12 cellular contexts compared by ENCODE assay signal in the genomic region with DNA sequence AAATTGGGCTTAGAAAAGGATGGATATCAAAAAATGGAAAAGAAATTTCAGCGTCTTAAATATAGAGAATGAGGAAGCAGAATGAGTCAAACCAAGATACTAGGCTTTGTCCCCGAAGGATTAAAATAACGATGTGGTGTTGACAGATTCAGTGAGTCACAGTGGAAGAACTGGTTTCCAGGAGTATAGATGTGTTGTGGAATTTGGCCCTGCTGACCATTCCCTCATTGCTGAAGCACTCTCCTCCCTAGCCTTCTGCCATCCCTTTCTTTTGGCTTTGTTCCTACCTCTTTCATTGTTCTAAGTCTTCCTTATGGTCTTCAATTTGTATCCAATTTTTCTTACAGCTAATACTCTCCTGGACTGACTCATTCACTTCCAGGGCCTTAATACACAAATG. TPM values are rescaled to one million over a fixed set of nuclear protein-coding genes. Genes with fewer than 3 reads are reported as not detected.
A peak's percentile ranks its signal among the peaks of the same experiment; 100 is the strongest.
DNase-seq lines count a peak whose midpoint lies in the region; ATAC-seq and TF ChIP-seq lines count a peak whose summit lies in the region.
"Had no signal": no experiment of that assay in that cellular context is flagged by ENCODE, and none has a peak within 500 bp of the region (broad histone marks: within the 10 kb centered on the region; RNA-seq: fewer than 3 reads in every experiment).

No MANE protein-coding gene starts in this region.

- H3K4me3 Mint-ChIP-seq in Caco-2 (ENCODE audit: unreplicated experiment), result peak overlapping the region; percentile 50
- no peak overlapping the region for H3K4me3 Mint-ChIP-seq in neural crest cell
- H3K4me3 Mint-ChIP-seq: activated B cell treated with CpG ODN at 0.5 μM for 24 hours; activated naive CD4-positive, alpha-beta T cell treated with anti-CD3 and anti-CD28 coated beads, Interleukin-2, amount 50 U/mL, for 24 hours; CD8-positive, alpha-beta memory T cell had no signal

- BruUV-seq in Caco-2 (replicated peaks; lab: Mats Ljungman, UMichigan), result no TSS peak

- H3K4me3 ChIP-seq in Caco-2 (ENCODE audit: low read depth, low read length) (no peak overlapping the region), NB4 (ENCODE audit: low read depth, low read length) (no peak overlapping the region), epithelial cell of proximal tubule (ENCODE audit: low read depth, low read length) (no peak overlapping the region)
- H3K4me3 ChIP-seq: uterus had no signal

- H3K4me1 Mint-ChIP-seq in Caco-2 (ENCODE audit: low read depth, unreplicated experiment) (peaks cover 15% of the 10 kb centered on the region), neural crest cell (no peaks in the 10 kb centered on the region)
- H3K4me1 Mint-ChIP-seq: activated B cell treated with CpG ODN at 0.5 μM for 24 hours; activated naive CD4-positive, alpha-beta T cell treated with anti-CD3 and anti-CD28 coated beads, Interleukin-2, amount 50 U/mL, for 24 hours; CD8-positive, alpha-beta memory T cell had no signal

- DNase-seq in Caco-2 (peak; percentile 74), NB4 (ENCODE audit: low read depth) (peak; percentile 26), epithelial cell of proximal tubule (ENCODE audit: low read depth) (peak; percentile 61), neural crest cell (ENCODE audit: low read depth, low spot score) (no peak), NCI-H1092 treated with DMSO at 0.1 percent for 48 hours (lab: John Stamatoyannopoulos, UW) (no peak), OCI-M2 (lab: John Stamatoyannopoulos, UW; ENCODE audit: unreplicated experiment) (no peak), NCI-H1930 (lab: John Stamatoyannopoulos, UW) (no peak)
- DNase-seq: activated B cell treated with CpG ODN at 0.5 μM for 24 hours; CD8-positive, alpha-beta memory T cell had no signal

- TF ChIP-seq POLR2A in NB4 (IDR thresholded peaks at IDR 0.05; ENCODE audit: extremely low read depth, insufficient read length), result no peak

- H3K9me3 ChIP-seq in Caco-2, result peaks cover 9% of the 10 kb centered on the region
- H3K9me3 ChIP-seq: uterus had no signal

- H3K36me3 Mint-ChIP-seq in Caco-2 (ENCODE audit: insufficient read depth, unreplicated experiment) (peaks cover 6% of the 10 kb centered on the region), neural crest cell (ENCODE audit: low read depth) (no peaks in the 10 kb centered on the region)

- peaks cover 31% of the 10 kb centered on the region for H3K4me1 ChIP-seq in Caco-2
- H3K4me1 ChIP-seq: uterus had no signal

- POLR2A ChIA-PET in Caco-2 (lab: Charles Lee), result no interaction called here

- H3K27ac Mint-ChIP-seq in Caco-2 (ENCODE audit: unreplicated experiment), result peak overlapping the region; percentile 70
- H3K27ac Mint-ChIP-seq in neural crest cell (ENCODE audit: unreplicated experiment), result peak overlapping the region; percentile 83
- H3K27ac Mint-ChIP-seq: activated B cell treated with CpG ODN at 0.5 μM for 24 hours; activated naive CD4-positive, alpha-beta T cell treated with anti-CD3 and anti-CD28 coated beads, Interleukin-2, amount 50 U/mL, for 24 hours; CD8-positive, alpha-beta memory T cell had no signal

- no peaks in the 10 kb centered on the region for H3K27me3 ChIP-seq in Caco-2 (replicated peaks; ENCODE audit: control insufficient read depth, insufficient read depth, low read length)
- H3K27me3 ChIP-seq: uterus had no signal

- CTCF ChIA-PET in Caco-2 (lab: Charles Lee), result no interaction called here

- H3K9me3 Mint-ChIP-seq in Caco-2 (ENCODE audit: unreplicated experiment) (no peaks in the 10 kb centered on the region), neural crest cell (peaks cover 8% of the 10 kb centered on the region)
- H3K9me3 Mint-ChIP-seq: activated naive CD4-positive, alpha-beta T cell treated with anti-CD3 and anti-CD28 coated beads, Interleukin-2, amount 50 U/mL, for 24 hours had no signal

- H3K36me3 ChIP-seq in Caco-2 (ENCODE audit: control insufficient read depth, insufficient read depth, low read length), result no peaks in the 10 kb centered on the region
- H3K36me3 ChIP-seq: uterus had no signal

- H3K27me3 Mint-ChIP-seq in Caco-2 (ENCODE audit: insufficient read depth, unreplicated experiment), result no peaks in the 10 kb centered on the region
- H3K27me3 Mint-ChIP-seq in neural crest cell (ENCODE audit: low read depth), result no peaks in the 10 kb centered on the region

- no peak for TF ChIP-seq CTCF in Caco-2 (IDR thresholded peaks at IDR 0.05; ENCODE audit: insufficient read depth in 1 of 2, low read depth in 1 of 2, low read length in 1 of 2, severe bottlenecking in 1 of 2, unreplicated experiment in 1 of 2)
- no peak for TF ChIP-seq CTCF in NB4 (IDR thresholded peaks at IDR 0.05; ENCODE audit: low read depth, low read length)
- TF ChIP-seq CTCF in epithelial cell of proximal tubule (conservative IDR thresholded peaks at IDR 0.05; ENCODE audit: low read depth, low read length), result no peak
- no peak for TF ChIP-seq CTCF in neural crest cell (conservative IDR thresholded peaks at IDR 0.05)

- no peak for ATAC-seq in HG03196 (IDR thresholded peaks at IDR 0.05; ENCODE audit: unreplicated experiment)

- intact Hi-C loops in Caco-2 (cut with micrococcal nuclease; ENCODE audit: unreplicated experiment), result loop anchor here (1.0 to 2.0 kb wide), 3 partner anchors 16 to 68 kb away; no protein-coding TSS in a partner anchor

RNA-seq across cellular contexts. Expression of a gene that starts 23.1 kb away (rescaled TPM):
- total RNA-seq in Caco-2 (2022) (44.3 and 46.7 TPM in 2 replicates), epithelial cell of proximal tubule (23.9 and 25.8 TPM in 2 replicates), neural crest cell (27.2 and 30.5 TPM in 2 replicates)

Comparison
In these comparisons a context has a peak if more than half of its experiments do, and no peak if none do; other contexts are left out.
1. DNase-seq: peak in Caco-2 (2 of 2), NB4 (single experiment) and epithelial cell of proximal tubule (single experiment); none in neural crest cell (single experiment), NCI-H1092 treated with DMSO at 0.1 percent for 48 hours (single experiment), OCI-M2 (single experiment) and NCI-H1930 (0 of 2).